In the genomic region with DNA sequence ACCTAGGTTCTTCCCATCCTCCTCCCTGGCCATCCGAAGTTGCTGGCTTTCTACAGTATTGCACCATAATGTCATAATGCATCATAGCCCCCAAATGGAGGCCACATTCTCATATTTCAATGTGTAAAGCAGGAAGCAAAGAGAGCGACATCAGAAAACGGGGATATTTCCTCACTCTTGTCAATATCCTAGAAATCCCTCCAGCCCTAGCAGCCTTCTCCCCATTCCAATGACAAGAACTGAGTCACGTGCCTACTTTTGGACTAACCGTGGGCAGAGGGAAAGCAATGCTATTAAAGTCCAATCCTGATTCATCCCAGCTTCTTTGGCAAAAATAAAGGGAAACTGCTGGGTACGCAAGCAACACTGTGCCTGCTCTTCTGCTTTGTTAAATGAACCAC, we compare ENCODE assay signal across 9 cellular contexts. TPM values are rescaled to one million over a fixed set of nuclear protein-coding genes. Genes with fewer than 3 reads are reported as not detected.
DNase-seq lines count a peak whose midpoint lies in the region; ATAC-seq and TF ChIP-seq lines count a peak whose summit lies in the region.
"Had no signal": no experiment of that assay in that cellular context is flagged by ENCODE, and none has a peak within 500 bp of the region (broad histone marks: within the 10 kb centered on the region; RNA-seq: fewer than 3 reads in every experiment).

No MANE protein-coding gene starts in this region.

- no peak for TF ChIP-seq CTCF in epithelial cell of esophagus (IDR thresholded peaks at IDR 0.05; ENCODE audit: insufficient read depth, low read depth, low read length, missing control alignments)

- intact Hi-C loops in posterior cingulate gyrus (cut with DNase I): loop anchor here (5.0 kb wide), 3 partner anchors 57 to 317 kb away; partner anchors contain the start of gene MBNL2

- no peaks in the 10 kb centered on the region for H3K36me3 Mint-ChIP-seq in stimulated activated memory B cell treated with anti-CD40 and anti-IgM and Interleukin-4, amounts not matched to agents 10 μg/mL and 1 μg/mL and 100 μg/mL, for 72 hours

- H3K27me3 Mint-ChIP-seq in stimulated activated memory B cell treated with anti-CD40 and anti-IgM and Interleukin-4, amounts not matched to agents 10 μg/mL and 1 μg/mL and 100 μg/mL, for 72 hours: no peaks in the 10 kb centered on the region

- no peak overlapping the region for H3K27ac Mint-ChIP-seq in stimulated activated memory B cell treated with anti-CD40 and anti-IgM and Interleukin-4, amounts not matched to agents 10 μg/mL and 1 μg/mL and 100 μg/mL, for 72 hours
- H3K27ac Mint-ChIP-seq: activated naive CD8-positive, alpha-beta T cell treated with anti-CD3 and anti-CD28 coated beads, Interleukin-2, amount 50 U/mL, for 24 hours had no signal

- POLR2A ChIA-PET in HEK293T (lab: Yijun Ruan, JAX): no interaction called here

- H3K4me3 Mint-ChIP-seq in stimulated activated memory B cell treated with anti-CD40 and anti-IgM and Interleukin-4, amounts not matched to agents 10 μg/mL and 1 μg/mL and 100 μg/mL, for 72 hours: no peak overlapping the region
- H3K4me3 Mint-ChIP-seq: activated naive CD8-positive, alpha-beta T cell treated with anti-CD3 and anti-CD28 coated beads, Interleukin-2, amount 50 U/mL, for 24 hours had no signal

- CTCF ChIA-PET in HEK293T (lab: Yijun Ruan, JAX): interaction anchor here (0.6 kb wide), 1 partner anchor 309 kb away, joined by 3 read pairs; no protein-coding TSS in a partner anchor

- ATAC-seq in esophagus mucosa (no peak), GM21526 (IDR thresholded peaks at IDR 0.05; ENCODE audit: low FRiP score, unreplicated experiment) (no peak)
- ATAC-seq in stimulated activated memory B cell treated with anti-CD40 and anti-IgM and Interleukin-4, amounts not matched to agents 10 μg/mL and 1 μg/mL and 100 μg/mL, for 72 hours: no peak
- ATAC-seq: activated naive CD8-positive, alpha-beta T cell treated with anti-CD3 and anti-CD28 coated beads, Interleukin-2, amount 50 U/mL, for 24 hours had no signal

- H3K9me3 Mint-ChIP-seq in stimulated activated memory B cell treated with anti-CD40 and anti-IgM and Interleukin-4, amounts not matched to agents 10 μg/mL and 1 μg/mL and 100 μg/mL, for 72 hours: no peaks in the 10 kb centered on the region
- H3K9me3 Mint-ChIP-seq: activated naive CD8-positive, alpha-beta T cell treated with anti-CD3 and anti-CD28 coated beads, Interleukin-2, amount 50 U/mL, for 24 hours had no signal

- DNase-seq in COR-L47 (lab: John Stamatoyannopoulos, UW) (peak; percentile 56), NCI-H69 (lab: John Stamatoyannopoulos, UW) (peak; percentile 85), epithelial cell of esophagus (ENCODE audit: low read depth) (peak; percentile 5), posterior cingulate gyrus (peak in 8 of 10 donors; percentile 10 to 57 (median 34)), HEK293T (ENCODE audit: extremely low spot score) (no peak)
- DNase-seq: activated naive CD8-positive, alpha-beta T cell treated with anti-CD3 and anti-CD28 coated beads, Interleukin-2, amount 50 U/mL, for 24 hours had no signal

- peaks cover 10% of the 10 kb centered on the region for H3K4me1 Mint-ChIP-seq in stimulated activated memory B cell treated with anti-CD40 and anti-IgM and Interleukin-4, amounts not matched to agents 10 μg/mL and 1 μg/mL and 100 μg/mL, for 72 hours

- no peak overlapping the region for H3K4me3 ChIP-seq in epithelial cell of esophagus (ENCODE audit: low read length)

TF ChIP-seq in HEK293T, 16 proteins besides CTCF, POLR2A, EP300 and RAD21:
- TF ChIP-seq ARNT (IDR thresholded peaks at IDR 0.05): no peak
- no peak for TF ChIP-seq FOXA1 (IDR thresholded peaks at IDR 0.05)
- no peak for TF ChIP-seq FOXM1 (IDR thresholded peaks at IDR 0.05; ENCODE audit: borderline replicate concordance)
- no peak for TF ChIP-seq NFRKB (IDR thresholded peaks at IDR 0.05)
- TF ChIP-seq TARDBP (IDR thresholded peaks at IDR 0.05): no peak
- TF ChIP-seq ELF4 (IDR thresholded peaks at IDR 0.05): no peak
- TF ChIP-seq ZNF384 (IDR thresholded peaks at IDR 0.05): no peak
- TF ChIP-seq L3MBTL2 (conservative IDR thresholded peaks at IDR 0.05): no peak
- TF ChIP-seq FOXK2 (IDR thresholded peaks at IDR 0.05): no peak
- TF ChIP-seq SUZ12 (IDR thresholded peaks at IDR 0.05): no peak

RNA-seq across cellular contexts. Expression of gene RAP2A, which starts 4.3 kb away (rescaled TPM):
- 43.8 TPM for total RNA-seq in esophagus mucosa
